Comparison of ENCODE assay signal across 11 cellular contexts in the genomic region with DNA sequence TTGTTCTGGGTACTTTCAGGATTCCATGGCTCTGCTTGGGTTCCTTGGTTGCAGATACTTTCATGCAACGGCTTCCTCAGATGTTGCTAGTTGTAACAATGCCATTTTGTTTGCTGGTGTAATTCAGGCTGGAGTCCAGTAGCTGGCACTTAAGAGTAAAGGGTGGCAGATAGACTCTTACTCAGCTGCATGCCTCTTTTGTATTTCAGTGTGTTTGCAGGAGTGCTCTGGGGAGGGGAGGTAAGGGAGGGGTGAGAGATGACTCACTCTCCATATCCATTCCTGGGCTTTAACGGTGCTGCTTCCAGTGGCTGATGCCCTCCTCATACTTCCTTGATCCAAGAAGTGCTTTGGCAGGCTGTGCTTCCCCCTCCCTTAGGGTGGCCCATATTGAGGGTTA.
DNase-seq lines count a peak whose midpoint lies in the region; ATAC-seq and TF ChIP-seq lines count a peak whose summit lies in the region.
"Had no signal": no experiment of that assay in that cellular context is flagged by ENCODE, and none has a peak within 500 bp of the region (broad histone marks: within the 10 kb centered on the region; RNA-seq: fewer than 3 reads in every experiment).

No MANE protein-coding gene starts in this region.

- H3K27ac ChIP-seq in A673 (ENCODE audit: low read depth, low read length, poor library complexity, severe bottlenecking): no peak overlapping the region
- H3K27ac ChIP-seq in heart right ventricle: no peak overlapping the region
- H3K27ac ChIP-seq in transverse colon: no peak overlapping the region

- no peak overlapping the region for H3K27ac Mint-ChIP-seq in activated T-helper 2 cell treated with anti-CD3 and anti-CD28 coated beads, Interferon-gamma antibody, Interleukin-2, Interleukin-4, amounts not matched to agents 10 μg/mL and 5 μg/mL and 100 μg/mL, durations not matched to agents 14 hours and 24 hours and 36 hours
- H3K27ac Mint-ChIP-seq: activated naive CD8-positive, alpha-beta T cell treated with anti-CD3 and anti-CD28 coated beads, Interleukin-2, amount 10 ng/mL, durations not matched to agents 7 days and 5 days; stimulated activated naive CD8-positive, alpha-beta T cell treated with anti-CD3 and anti-CD28 coated beads, Interleukin-15, Interleukin-2, amounts not matched to agents 100 ng/mL and 50 ng/mL, for 24 hours had no signal

- TF ChIP-seq POLR2A in transverse colon (IDR thresholded peaks at IDR 0.05): no peak

- H3K27me3 ChIP-seq in A673 (replicated peaks; ENCODE audit: insufficient read depth, low read depth, low read length, poor library complexity) (no peaks in the 10 kb centered on the region), heart right ventricle (no peaks in the 10 kb centered on the region), transverse colon (no peaks in the 10 kb centered on the region)

- H3K4me3 Mint-ChIP-seq in activated T-helper 2 cell treated with anti-CD3 and anti-CD28 coated beads, Interferon-gamma antibody, Interleukin-2, Interleukin-4, amounts not matched to agents 10 μg/mL and 5 μg/mL and 100 μg/mL, durations not matched to agents 14 hours and 24 hours and 36 hours (ENCODE audit: low read depth): no peak overlapping the region
- H3K4me3 Mint-ChIP-seq: activated naive CD8-positive, alpha-beta T cell treated with anti-CD3 and anti-CD28 coated beads, Interleukin-2, amount 10 ng/mL, durations not matched to agents 7 days and 5 days; stimulated activated naive CD8-positive, alpha-beta T cell treated with anti-CD3 and anti-CD28 coated beads, Interleukin-15, Interleukin-2, amounts not matched to agents 100 ng/mL and 50 ng/mL, for 24 hours had no signal

- no TSS peak for BruUV-seq in A673 (replicated peaks; lab: Mats Ljungman, UMichigan)

- POLR2A ChIA-PET in A673 (lab: Charles Lee; ENCODE audit: low non-redundant PET): no interaction called here
- POLR2A ChIA-PET in HEK293T (lab: Yijun Ruan, JAX): no interaction called here

- no peaks in the 10 kb centered on the region for H3K27me3 Mint-ChIP-seq in activated T-helper 2 cell treated with anti-CD3 and anti-CD28 coated beads, Interferon-gamma antibody, Interleukin-2, Interleukin-4, amounts not matched to agents 10 μg/mL and 5 μg/mL and 100 μg/mL, durations not matched to agents 14 hours and 24 hours and 36 hours (ENCODE audit: low read depth)

- no peak overlapping the region for H3K4me3 ChIP-seq in A673 (ENCODE audit: low read depth, low read length, poor library complexity, severe bottlenecking)
- H3K4me3 ChIP-seq in heart right ventricle: no peak overlapping the region
- no peak overlapping the region for H3K4me3 ChIP-seq in transverse colon

- TF ChIP-seq CTCF in A673 (conservative IDR thresholded peaks at IDR 0.05; ENCODE audit: low read depth, low read length) (0 out of 2 replicates have a peak, but pooled peaks have one; percentile 16), heart right ventricle (IDR thresholded peaks at IDR 0.05) (peak in 6 of 9 donors; percentile 23 to 51 (median 34)), transverse colon (IDR thresholded peaks at IDR 0.05) (peak in 2 of 5 experiments; percentile 10 to 16)

- WGBS in heart right ventricle, 2 donors: 43 to 63% methylated on average over 2 of the region's 2 CpGs
- WGBS in transverse colon (ENCODE audit: low coverage in 1 of 2), 2 donors: 44% methylated on average over 2 of the region's 2 CpGs; no CpG with 5 or more reads in 1 of the 2 donors

- no peaks in the 10 kb centered on the region for H3K9me3 Mint-ChIP-seq in activated T-helper 2 cell treated with anti-CD3 and anti-CD28 coated beads, Interferon-gamma antibody, Interleukin-2, Interleukin-4, amounts not matched to agents 10 μg/mL and 5 μg/mL and 100 μg/mL, durations not matched to agents 14 hours and 24 hours and 36 hours
- H3K9me3 Mint-ChIP-seq: activated naive CD8-positive, alpha-beta T cell treated with anti-CD3 and anti-CD28 coated beads, Interleukin-2, amount 10 ng/mL, durations not matched to agents 7 days and 5 days; stimulated activated naive CD8-positive, alpha-beta T cell treated with anti-CD3 and anti-CD28 coated beads, Interleukin-15, Interleukin-2, amounts not matched to agents 100 ng/mL and 50 ng/mL, for 24 hours had no signal

- no peaks in the 10 kb centered on the region for H3K36me3 ChIP-seq in A673 (ENCODE audit: insufficient read depth, low read length, poor library complexity, severe bottlenecking)
- H3K36me3 ChIP-seq in heart right ventricle: no peaks in the 10 kb centered on the region
- H3K36me3 ChIP-seq in transverse colon: no peaks in the 10 kb centered on the region

- peak in 7 of 8 donors; percentile 33 to 99 (median 87) for ATAC-seq in heart right ventricle
- no peak for ATAC-seq in HG02981 (IDR thresholded peaks at IDR 0.05; ENCODE audit: unreplicated experiment)
- no peak for ATAC-seq in GM19324 (IDR thresholded peaks at IDR 0.05; ENCODE audit: low FRiP score, unreplicated experiment)

- no peaks in the 10 kb centered on the region for H3K4me1 Mint-ChIP-seq in activated T-helper 2 cell treated with anti-CD3 and anti-CD28 coated beads, Interferon-gamma antibody, Interleukin-2, Interleukin-4, amounts not matched to agents 10 μg/mL and 5 μg/mL and 100 μg/mL, durations not matched to agents 14 hours and 24 hours and 36 hours (ENCODE audit: low read depth)
- H3K4me1 Mint-ChIP-seq: activated naive CD8-positive, alpha-beta T cell treated with anti-CD3 and anti-CD28 coated beads, Interleukin-2, amount 10 ng/mL, durations not matched to agents 7 days and 5 days had no signal

- DNase-seq in A673 (ENCODE audit: low spot score) (peak; percentile 59), HEK293T (ENCODE audit: extremely low spot score) (peak; percentile 14), SW480 (ENCODE audit: low spot score) (peak; percentile 36), heart right ventricle (peak in 1 of 2 donors; percentile 4), transverse colon (no peak)
- no peak for DNase-seq in activated T-helper 2 cell treated with anti-CD3 and anti-CD28 coated beads, Interferon-gamma antibody, Interleukin-2, Interleukin-4, amounts not matched to agents 10 μg/mL and 5 μg/mL and 100 μg/mL, durations not matched to agents 14 hours and 24 hours and 36 hours (ENCODE audit: low spot score)
- DNase-seq: activated naive CD8-positive, alpha-beta T cell treated with anti-CD3 and anti-CD28 coated beads, Interleukin-2, amount 10 ng/mL, durations not matched to agents 7 days and 5 days had no signal

- in situ Hi-C loops in transverse colon (cut with MboI; ENCODE audit: low pct_ligation_motif_present in 1 of 4, low pct_unique_long_range_greater_than_20kb in 1 of 4, low sequenced_read_pairs in 3 of 4): no loop called here

- no peak for TF ChIP-seq EP300 in transverse colon (IDR thresholded peaks at IDR 0.05; ENCODE audit: low read depth)

- H3K4me1 ChIP-seq in A673 (ENCODE audit: insufficient read depth, low read length, poor library complexity, severe bottlenecking) (no peaks in the 10 kb centered on the region), heart right ventricle (no peaks in the 10 kb centered on the region), transverse colon (no peaks in the 10 kb centered on the region)
- H3K4me1 ChIP-seq: Caco-2 had no signal

- intact Hi-C loops in A673 (cut with micrococcal nuclease; ENCODE audit: unreplicated experiment) (no loop called here), heart right ventricle (cut with DNase I) (no loop called here), transverse colon (cut with DNase I; ENCODE audit: low total_unique reads) (no loop called here)
- intact Hi-C loops in activated T-helper 2 cell treated with anti-CD3 and anti-CD28 coated beads, Interferon-gamma antibody, Interleukin-2, Interleukin-4, amounts not matched to agents 10 μg/mL and 5 μg/mL and 100 μg/mL, durations not matched to agents 14 hours and 24 hours and 36 hours (cut with micrococcal nuclease): no loop called here

- no peaks in the 10 kb centered on the region for H3K36me3 Mint-ChIP-seq in activated T-helper 2 cell treated with anti-CD3 and anti-CD28 coated beads, Interferon-gamma antibody, Interleukin-2, Interleukin-4, amounts not matched to agents 10 μg/mL and 5 μg/mL and 100 μg/mL, durations not matched to agents 14 hours and 24 hours and 36 hours (ENCODE audit: low read depth)
- H3K36me3 Mint-ChIP-seq: activated naive CD8-positive, alpha-beta T cell treated with anti-CD3 and anti-CD28 coated beads, Interleukin-2, amount 10 ng/mL, durations not matched to agents 7 days and 5 days had no signal

- H3K9me3 ChIP-seq in A673 (ENCODE audit: low read depth, low read length, poor library complexity, severe bottlenecking) (no peaks in the 10 kb centered on the region), heart right ventricle (peaks cover 0 to 23% (median 0%) of the 10 kb centered on the region in 11 donors), transverse colon (no peaks in the 10 kb centered on the region)
- H3K9me3 ChIP-seq: Caco-2 had no signal

- CTCF ChIA-PET in A673 (lab: Charles Lee) (no interaction called here), HEK293T (lab: Yijun Ruan, JAX) (interaction anchor here (0.7 kb wide), 1 partner anchor 41 kb away, joined by 4 read pairs; no protein-coding TSS in a partner anchor)

TF ChIP-seq in HEK293T, 16 proteins besides CTCF, POLR2A, EP300 and RAD21:
- TF ChIP-seq TARDBP (IDR thresholded peaks at IDR 0.05) (no peak), FOXM1 (IDR thresholded peaks at IDR 0.05; ENCODE audit: borderline replicate concordance) (no peak), ELF4 (IDR thresholded peaks at IDR 0.05) (no peak)

Comparison
In these comparisons a context has a peak if more than half of its experiments do, and no peak if none do; other contexts are left out.
1. DNase-seq: peak in A673 (single experiment), HEK293T (single experiment) and SW480 (single experiment); none in activated T-helper 2 cell treated with anti-CD3 and anti-CD28 coated beads, Interferon-gamma antibody, Interleukin-2, Interleukin-4, amounts not matched to agents 10 μg/mL and 5 μg/mL and 100 μg/mL, durations not matched to agents 14 hours and 24 hours and 36 hours (single experiment) and transverse colon (single experiment).
2. ATAC-seq: peak in heart right ventricle (7 of 8); none in HG02981 (single experiment) and GM19324 (single experiment).